In the genomic region with DNA sequence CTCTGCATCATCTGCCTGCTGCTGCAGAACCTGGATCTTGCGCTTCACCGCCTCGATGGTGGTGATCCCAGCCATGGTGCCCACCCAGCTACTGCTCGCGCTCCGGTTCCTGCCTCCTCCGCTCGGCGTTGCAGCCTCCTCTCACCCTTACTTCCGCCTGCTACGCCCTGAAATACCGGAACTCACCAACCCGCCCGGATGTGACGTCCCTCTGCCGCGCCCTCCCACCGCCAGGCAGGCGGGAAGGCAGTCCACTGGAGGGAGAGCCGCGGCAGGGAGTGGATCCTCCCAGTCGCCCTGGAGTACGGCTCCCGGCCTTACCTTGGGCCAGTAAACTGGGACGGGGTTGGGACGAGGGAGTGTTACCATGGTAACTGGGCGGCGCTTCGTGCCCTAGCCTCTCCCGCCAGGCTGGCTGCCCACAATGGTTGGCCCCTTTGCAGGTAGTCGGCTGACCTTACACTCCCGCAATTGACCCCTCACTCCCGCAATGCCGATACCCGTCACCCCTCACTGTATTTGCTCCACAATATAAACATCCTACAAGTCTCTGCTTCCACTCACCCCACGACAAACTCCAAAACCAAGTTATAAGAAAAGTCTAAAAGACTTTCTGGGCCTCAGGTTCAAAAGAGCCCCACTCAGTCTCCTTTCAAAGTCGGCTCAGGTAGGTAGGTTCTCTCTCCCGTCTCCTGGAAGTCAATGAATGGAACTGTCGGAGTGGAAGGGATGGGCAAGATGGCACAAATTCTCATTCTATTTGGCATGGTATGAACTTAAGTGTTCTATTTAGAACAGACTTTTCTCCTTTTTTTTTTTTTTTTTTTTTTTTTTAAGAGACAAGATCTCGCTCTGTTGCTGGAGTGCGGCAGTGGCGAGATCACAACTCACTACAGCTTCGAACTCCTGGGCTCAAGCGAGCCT, we compare ENCODE assay signal across 1 cellular context.
TF ChIP-seq lines count a peak whose summit lies in the region.

No MANE protein-coding gene starts in this region.

TF ChIP-seq in HEK293, 187 proteins besides CTCF, POLR2A, EP300 and RAD21 (continued from another document and continues in another):
- TF ChIP-seq, protein P1, sequence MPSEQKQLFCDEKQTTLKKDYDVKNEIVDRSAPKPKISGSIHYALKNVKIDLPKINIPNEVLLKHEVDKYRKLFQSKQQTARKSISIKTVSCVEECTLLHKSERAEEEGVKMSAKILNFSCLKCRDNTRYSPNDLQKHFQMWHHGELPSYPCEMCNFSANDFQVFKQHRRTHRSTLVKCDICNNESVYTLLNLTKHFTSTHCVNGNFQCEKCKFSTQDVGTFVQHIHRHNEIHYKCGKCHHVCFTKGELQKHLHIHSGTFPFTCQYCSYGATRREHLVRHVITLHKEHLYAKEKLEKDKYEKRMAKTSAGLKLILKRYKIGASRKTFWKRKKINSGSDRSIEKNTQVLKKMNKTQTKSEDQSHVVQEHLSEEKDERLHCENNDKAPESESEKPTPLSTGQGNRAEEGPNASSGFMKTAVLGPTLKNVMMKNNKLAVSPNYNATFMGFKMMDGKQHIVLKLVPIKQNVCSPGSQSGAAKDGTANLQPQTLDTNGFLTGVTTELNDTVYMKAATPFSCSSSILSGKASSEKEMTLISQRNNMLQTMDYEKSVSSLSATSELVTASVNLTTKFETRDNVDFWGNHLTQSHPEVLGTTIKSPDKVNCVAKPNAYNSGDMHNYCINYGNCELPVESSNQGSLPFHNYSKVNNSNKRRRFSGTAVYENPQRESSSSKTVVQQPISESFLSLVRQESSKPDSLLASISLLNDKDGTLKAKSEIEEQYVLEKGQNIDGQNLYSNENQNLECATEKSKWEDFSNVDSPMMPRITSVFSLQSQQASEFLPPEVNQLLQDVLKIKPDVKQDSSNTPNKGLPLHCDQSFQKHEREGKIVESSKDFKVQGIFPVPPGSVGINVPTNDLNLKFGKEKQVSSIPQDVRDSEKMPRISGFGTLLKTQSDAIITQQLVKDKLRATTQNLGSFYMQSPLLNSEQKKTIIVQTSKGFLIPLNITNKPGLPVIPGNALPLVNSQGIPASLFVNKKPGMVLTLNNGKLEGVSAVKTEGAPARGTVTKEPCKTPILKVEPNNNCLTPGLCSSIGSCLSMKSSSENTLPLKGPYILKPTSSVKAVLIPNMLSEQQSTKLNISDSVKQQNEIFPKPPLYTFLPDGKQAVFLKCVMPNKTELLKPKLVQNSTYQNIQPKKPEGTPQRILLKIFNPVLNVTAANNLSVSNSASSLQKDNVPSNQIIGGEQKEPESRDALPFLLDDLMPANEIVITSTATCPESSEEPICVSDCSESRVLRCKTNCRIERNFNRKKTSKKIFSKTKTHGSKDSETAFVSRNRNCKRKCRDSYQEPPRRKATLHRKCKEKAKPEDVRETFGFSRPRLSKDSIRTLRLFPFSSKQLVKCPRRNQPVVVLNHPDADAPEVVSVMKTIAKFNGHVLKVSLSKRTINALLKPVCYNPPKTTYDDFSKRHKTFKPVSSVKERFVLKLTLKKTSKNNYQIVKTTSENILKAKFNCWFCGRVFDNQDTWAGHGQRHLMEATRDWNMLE (tag by site-specific recombination; conservative IDR thresholded peaks at IDR 0.05; ENCODE audit: low read depth) = peak; percentile 72; the same call in 1 of the 2 replicates
- no peak for TF ChIP-seq ZNF433 (tag by site-specific recombination; IDR thresholded peaks at IDR 0.05; ENCODE audit: low read depth)
- no peak for TF ChIP-seq ZNF266 (tag by site-specific recombination; IDR thresholded peaks at IDR 0.05; ENCODE audit: low read depth)
- TF ChIP-seq ZNF561 (tag by site-specific recombination; IDR thresholded peaks at IDR 0.05; ENCODE audit: borderline replicate concordance) = peak; percentile 60
- TF ChIP-seq ZNF341 (tag by site-specific recombination; IDR thresholded peaks at IDR 0.05; ENCODE audit: low read depth) = peak; percentile 96
- TF ChIP-seq ZNF324 (tag by site-specific recombination; IDR thresholded peaks at IDR 0.05) = peak; percentile 38; the same call in 1 of the 2 replicates
- peak; percentile 83 for TF ChIP-seq KLF10 (tag by site-specific recombination; IDR thresholded peaks at IDR 0.05)
- TF ChIP-seq, protein P2, sequence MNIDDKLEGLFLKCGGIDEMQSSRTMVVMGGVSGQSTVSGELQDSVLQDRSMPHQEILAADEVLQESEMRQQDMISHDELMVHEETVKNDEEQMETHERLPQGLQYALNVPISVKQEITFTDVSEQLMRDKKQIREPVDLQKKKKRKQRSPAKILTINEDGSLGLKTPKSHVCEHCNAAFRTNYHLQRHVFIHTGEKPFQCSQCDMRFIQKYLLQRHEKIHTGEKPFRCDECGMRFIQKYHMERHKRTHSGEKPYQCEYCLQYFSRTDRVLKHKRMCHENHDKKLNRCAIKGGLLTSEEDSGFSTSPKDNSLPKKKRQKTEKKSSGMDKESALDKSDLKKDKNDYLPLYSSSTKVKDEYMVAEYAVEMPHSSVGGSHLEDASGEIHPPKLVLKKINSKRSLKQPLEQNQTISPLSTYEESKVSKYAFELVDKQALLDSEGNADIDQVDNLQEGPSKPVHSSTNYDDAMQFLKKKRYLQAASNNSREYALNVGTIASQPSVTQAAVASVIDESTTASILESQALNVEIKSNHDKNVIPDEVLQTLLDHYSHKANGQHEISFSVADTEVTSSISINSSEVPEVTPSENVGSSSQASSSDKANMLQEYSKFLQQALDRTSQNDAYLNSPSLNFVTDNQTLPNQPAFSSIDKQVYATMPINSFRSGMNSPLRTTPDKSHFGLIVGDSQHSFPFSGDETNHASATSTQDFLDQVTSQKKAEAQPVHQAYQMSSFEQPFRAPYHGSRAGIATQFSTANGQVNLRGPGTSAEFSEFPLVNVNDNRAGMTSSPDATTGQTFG (tag by site-specific recombination; IDR thresholded peaks at IDR 0.05; ENCODE audit: borderline replicate concordance) = no peak
- TF ChIP-seq, protein P3, sequence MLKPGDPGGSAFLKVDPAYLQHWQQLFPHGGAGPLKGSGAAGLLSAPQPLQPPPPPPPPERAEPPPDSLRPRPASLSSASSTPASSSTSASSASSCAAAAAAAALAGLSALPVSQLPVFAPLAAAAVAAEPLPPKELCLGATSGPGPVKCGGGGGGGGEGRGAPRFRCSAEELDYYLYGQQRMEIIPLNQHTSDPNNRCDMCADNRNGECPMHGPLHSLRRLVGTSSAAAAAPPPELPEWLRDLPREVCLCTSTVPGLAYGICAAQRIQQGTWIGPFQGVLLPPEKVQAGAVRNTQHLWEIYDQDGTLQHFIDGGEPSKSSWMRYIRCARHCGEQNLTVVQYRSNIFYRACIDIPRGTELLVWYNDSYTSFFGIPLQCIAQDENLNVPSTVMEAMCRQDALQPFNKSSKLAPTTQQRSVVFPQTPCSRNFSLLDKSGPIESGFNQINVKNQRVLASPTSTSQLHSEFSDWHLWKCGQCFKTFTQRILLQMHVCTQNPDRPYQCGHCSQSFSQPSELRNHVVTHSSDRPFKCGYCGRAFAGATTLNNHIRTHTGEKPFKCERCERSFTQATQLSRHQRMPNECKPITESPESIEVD (tag by site-specific recombination; IDR thresholded peaks at IDR 0.05) = no peak
- TF ChIP-seq, protein P4, sequence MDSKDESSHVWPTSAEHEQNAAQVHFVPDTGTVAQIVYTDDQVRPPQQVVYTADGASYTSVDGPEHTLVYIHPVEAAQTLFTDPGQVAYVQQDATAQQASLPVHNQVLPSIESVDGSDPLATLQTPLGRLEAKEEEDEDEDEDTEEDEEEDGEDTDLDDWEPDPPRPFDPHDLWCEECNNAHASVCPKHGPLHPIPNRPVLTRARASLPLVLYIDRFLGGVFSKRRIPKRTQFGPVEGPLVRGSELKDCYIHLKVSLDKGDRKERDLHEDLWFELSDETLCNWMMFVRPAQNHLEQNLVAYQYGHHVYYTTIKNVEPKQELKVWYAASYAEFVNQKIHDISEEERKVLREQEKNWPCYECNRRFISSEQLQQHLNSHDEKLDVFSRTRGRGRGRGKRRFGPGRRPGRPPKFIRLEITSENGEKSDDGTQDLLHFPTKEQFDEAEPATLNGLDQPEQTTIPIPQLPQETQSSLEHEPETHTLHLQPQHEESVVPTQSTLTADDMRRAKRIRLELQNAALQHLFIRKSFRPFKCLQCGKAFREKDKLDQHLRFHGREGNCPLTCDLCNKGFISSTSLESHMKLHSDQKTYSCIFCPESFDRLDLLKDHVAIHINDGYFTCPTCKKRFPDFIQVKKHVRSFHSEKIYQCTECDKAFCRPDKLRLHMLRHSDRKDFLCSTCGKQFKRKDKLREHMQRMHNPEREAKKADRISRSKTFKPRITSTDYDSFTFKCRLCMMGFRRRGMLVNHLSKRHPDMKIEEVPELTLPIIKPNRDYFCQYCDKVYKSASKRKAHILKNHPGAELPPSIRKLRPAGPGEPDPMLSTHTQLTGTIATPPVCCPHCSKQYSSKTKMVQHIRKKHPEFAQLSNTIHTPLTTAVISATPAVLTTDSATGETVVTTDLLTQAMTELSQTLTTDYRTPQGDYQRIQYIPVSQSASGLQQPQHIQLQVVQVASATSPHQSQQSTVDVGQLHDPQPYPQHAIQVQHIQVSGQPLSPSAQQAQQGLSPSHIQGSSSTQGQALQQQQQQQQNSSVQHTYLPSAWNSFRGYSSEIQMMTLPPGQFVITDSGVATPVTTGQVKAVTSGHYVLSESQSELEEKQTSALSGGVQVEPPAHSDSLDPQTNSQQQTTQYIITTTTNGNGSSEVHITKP (tag by site-specific recombination; IDR thresholded peaks at IDR 0.05) = peak; percentile 98
- no peak for TF ChIP-seq ZNF747 (tag by site-specific recombination; IDR thresholded peaks at IDR 0.05)
- TF ChIP-seq ZNF211 (tag by site-specific recombination; IDR thresholded peaks at IDR 0.05; ENCODE audit: low read depth) = no peak
- TF ChIP-seq ZNF549 (tag by site-specific recombination; IDR thresholded peaks at IDR 0.05) = no peak
- peak; percentile 99 for TF ChIP-seq WT1 (tag by site-specific recombination; IDR thresholded peaks at IDR 0.05)
- TF ChIP-seq, protein P5, sequence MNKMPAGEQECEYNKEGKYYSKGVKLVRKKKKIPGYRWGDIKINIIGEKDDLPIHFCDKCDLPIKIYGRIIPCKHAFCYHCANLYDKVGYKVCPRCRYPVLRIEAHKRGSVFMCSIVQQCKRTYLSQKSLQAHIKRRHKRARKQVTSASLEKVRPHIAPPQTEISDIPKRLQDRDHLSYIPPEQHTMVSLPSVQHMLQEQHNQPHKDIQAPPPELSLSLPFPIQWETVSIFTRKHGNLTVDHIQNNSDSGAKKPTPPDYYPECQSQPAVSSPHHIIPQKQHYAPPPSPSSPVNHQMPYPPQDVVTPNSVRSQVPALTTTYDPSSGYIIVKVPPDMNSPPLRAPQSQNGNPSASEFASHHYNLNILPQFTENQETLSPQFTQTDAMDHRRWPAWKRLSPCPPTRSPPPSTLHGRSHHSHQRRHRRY (tag by site-specific recombination; IDR thresholded peaks at IDR 0.05) = no peak
- TF ChIP-seq ZNF544 (tag by site-specific recombination; IDR thresholded peaks at IDR 0.05) = no peak
- TF ChIP-seq, protein P6, sequence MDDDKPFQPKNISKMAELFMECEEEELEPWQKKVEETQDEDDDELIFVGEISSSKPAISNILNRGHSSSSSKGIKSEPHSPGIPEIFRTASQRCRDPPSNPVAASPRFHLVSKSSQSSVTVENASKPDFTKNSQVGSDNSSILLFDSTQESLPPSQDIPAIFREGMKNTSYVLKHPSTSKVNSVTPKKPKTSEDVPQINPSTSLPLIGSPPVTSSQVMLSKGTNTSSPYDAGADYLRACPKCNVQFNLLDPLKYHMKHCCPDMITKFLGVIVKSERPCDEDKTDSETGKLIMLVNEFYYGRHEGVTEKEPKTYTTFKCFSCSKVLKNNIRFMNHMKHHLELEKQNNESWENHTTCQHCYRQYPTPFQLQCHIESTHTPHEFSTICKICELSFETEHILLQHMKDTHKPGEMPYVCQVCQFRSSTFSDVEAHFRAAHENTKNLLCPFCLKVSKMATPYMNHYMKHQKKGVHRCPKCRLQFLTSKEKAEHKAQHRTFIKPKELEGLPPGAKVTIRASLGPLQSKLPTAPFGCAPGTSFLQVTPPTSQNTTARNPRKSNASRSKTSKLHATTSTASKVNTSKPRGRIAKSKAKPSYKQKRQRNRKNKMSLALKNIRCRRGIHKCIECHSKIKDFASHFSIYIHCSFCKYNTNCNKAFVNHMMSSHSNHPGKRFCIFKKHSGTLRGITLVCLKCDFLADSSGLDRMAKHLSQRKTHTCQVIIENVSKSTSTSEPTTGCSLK (tag by site-specific recombination; IDR thresholded peaks at IDR 0.05) = no peak
- peak; percentile 73; the same call in 1 of the 2 replicates for TF ChIP-seq KLF1 (tag by site-specific recombination; IDR thresholded peaks at IDR 0.05)
- peak; percentile 83; the same call in 1 of the 2 replicates for TF ChIP-seq ZEB2 (tag by site-specific recombination; IDR thresholded peaks at IDR 0.05)
- peak; percentile 93 for TF ChIP-seq ZNF600 (tag by site-specific recombination; IDR thresholded peaks at IDR 0.05)
- TF ChIP-seq, protein P7, sequence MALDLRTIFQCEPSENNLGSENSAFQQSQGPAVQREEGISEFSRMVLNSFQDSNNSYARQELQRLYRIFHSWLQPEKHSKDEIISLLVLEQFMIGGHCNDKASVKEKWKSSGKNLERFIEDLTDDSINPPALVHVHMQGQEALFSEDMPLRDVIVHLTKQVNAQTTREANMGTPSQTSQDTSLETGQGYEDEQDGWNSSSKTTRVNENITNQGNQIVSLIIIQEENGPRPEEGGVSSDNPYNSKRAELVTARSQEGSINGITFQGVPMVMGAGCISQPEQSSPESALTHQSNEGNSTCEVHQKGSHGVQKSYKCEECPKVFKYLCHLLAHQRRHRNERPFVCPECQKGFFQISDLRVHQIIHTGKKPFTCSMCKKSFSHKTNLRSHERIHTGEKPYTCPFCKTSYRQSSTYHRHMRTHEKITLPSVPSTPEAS (tag by site-specific recombination; IDR thresholded peaks at IDR 0.05) = no peak
- no peak for TF ChIP-seq ZNF521 (tag by site-specific recombination; IDR thresholded peaks at IDR 0.05)
- TF ChIP-seq, protein P8, sequence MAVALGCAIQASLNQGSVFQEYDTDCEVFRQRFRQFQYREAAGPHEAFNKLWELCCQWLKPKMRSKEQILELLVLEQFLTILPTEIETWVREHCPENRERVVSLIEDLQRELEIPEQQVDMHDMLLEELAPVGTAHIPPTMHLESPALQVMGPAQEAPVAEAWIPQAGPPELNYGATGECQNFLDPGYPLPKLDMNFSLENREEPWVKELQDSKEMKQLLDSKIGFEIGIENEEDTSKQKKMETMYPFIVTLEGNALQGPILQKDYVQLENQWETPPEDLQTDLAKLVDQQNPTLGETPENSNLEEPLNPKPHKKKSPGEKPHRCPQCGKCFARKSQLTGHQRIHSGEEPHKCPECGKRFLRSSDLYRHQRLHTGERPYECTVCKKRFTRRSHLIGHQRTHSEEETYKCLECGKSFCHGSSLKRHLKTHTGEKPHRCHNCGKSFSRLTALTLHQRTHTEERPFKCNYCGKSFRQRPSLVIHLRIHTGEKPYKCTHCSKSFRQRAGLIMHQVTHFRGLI (tag by site-specific recombination; IDR thresholded peaks at IDR 0.05) = no peak
- TF ChIP-seq ZNF776 (tag by site-specific recombination; IDR thresholded peaks at IDR 0.05; ENCODE audit: borderline replicate concordance) = no peak
- TF ChIP-seq, protein P9, sequence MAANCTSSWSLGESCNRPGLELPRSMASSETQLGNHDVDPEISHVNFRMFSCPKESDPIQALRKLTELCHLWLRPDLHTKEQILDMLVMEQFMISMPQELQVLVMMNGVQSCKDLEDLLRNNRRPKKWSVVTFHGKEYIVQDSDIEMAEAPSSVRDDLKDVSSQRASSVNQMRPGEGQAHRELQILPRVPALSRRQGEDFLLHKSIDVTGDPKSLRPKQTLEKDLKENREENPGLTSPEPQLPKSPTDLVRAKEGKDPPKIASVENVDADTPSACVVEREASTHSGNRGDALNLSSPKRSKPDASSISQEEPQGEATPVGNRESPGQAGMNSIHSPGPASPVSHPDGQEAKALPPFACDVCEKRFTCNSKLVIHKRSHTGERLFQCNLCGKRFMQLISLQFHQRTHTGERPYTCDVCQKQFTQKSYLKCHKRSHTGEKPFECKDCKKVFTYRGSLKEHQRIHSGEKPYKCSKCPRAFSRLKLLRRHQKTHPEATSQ (tag by site-specific recombination; IDR thresholded peaks at IDR 0.05) = no peak; the same call in 1 of the 2 replicates
- TF ChIP-seq ZNF140 (tag by site-specific recombination; IDR thresholded peaks at IDR 0.05) = no peak
- no peak for TF ChIP-seq ZNF132 (tag by site-specific recombination; IDR thresholded peaks at IDR 0.05; ENCODE audit: borderline replicate concordance)
- TF ChIP-seq ZFHX2 (tag by site-specific recombination; conservative IDR thresholded peaks at IDR 0.05) = peak; percentile 57
